8 cellular contexts compared by ENCODE assay signal in genomic region chr2:197168705-197169104, GRCh38.
DNase-seq lines count a peak whose midpoint lies in the region; ATAC-seq and FAIRE-seq lines count a peak whose summit lies in the region.

No MANE protein-coding gene starts in this region.

- peaks cover 21% of the 10 kb centered on the region for H3K4me1 ChIP-seq in CD4-positive, CD25-positive, alpha-beta regulatory T cell (ENCODE audit: control insufficient read depth, insufficient read depth, low read length, poor library complexity, severe bottlenecking)
- no peaks in the 10 kb centered on the region for H3K4me1 ChIP-seq in SJCRH30

- no peaks in the 10 kb centered on the region for H3K9me3 Mint-ChIP-seq in CD4-positive, CD25-positive, alpha-beta regulatory T cell

- no peaks in the 10 kb centered on the region for H3K27me3 ChIP-seq in CD4-positive, CD25-positive, alpha-beta regulatory T cell (ENCODE audit: control insufficient read depth, insufficient read depth, low read length)
- no peaks in the 10 kb centered on the region for H3K27me3 ChIP-seq in SJCRH30

- H3K4me3 Mint-ChIP-seq in CD4-positive, CD25-positive, alpha-beta regulatory T cell: peak overlapping the region in 2 of 4 donors; percentile 3 to 19

- DNase-seq in CD4-positive, CD25-positive, alpha-beta regulatory T cell: peak; percentile 19 to 71 (median 47)
- DNase-seq in GM19239 (ENCODE audit: insufficient read length, low spot score) (peak; percentile 63), SJCRH30 (peak; percentile 56 to 76), Right ventricle myocardium superior (peak; percentile 68), renal cortical epithelial cell (ENCODE audit: low read depth) (peak; percentile 54)
- DNase-seq in activated naive CD4-positive, alpha-beta T cell (lab: John Stamatoyannopoulos, UW): peak in 3 of 4 experiments; percentile 25 to 51 (median 34)

- peaks cover 10% of the 10 kb centered on the region for H3K36me3 Mint-ChIP-seq in CD4-positive, CD25-positive, alpha-beta regulatory T cell

- no peak overlapping the region for H3K4me3 ChIP-seq in CD4-positive, CD25-positive, alpha-beta regulatory T cell (ENCODE audit: low read depth, low read length)
- H3K4me3 ChIP-seq in SJCRH30: no peak overlapping the region

- H3K27ac Mint-ChIP-seq in CD4-positive, CD25-positive, alpha-beta regulatory T cell: peak overlapping the region; percentile 74 to 92 (median 82)

- peaks cover 40 to 83% (median 66%) of the 10 kb centered on the region in 4 donors for H3K4me1 Mint-ChIP-seq in CD4-positive, CD25-positive, alpha-beta regulatory T cell

- peak; percentile 56 to 63 for ATAC-seq in CD4-positive, CD25-positive, alpha-beta regulatory T cell (ENCODE audit: low read depth in 2 of 2)
- ATAC-seq in HG03558 (IDR thresholded peaks at IDR 0.05; ENCODE audit: extremely low read depth, unreplicated experiment) (peak; percentile 51), Right ventricle myocardium superior (ENCODE audit: poor library complexity) (peak; percentile 55), HG02970 (IDR thresholded peaks at IDR 0.05; ENCODE audit: low FRiP score, unreplicated experiment) (no peak)

- intact Hi-C loops in Right ventricle myocardium superior (cut with DNase I): no loop called here

- no peaks in the 10 kb centered on the region for H3K27me3 Mint-ChIP-seq in CD4-positive, CD25-positive, alpha-beta regulatory T cell

- peak; percentile 67 for FAIRE-seq in GM19239 (lab: Jason Lieb, UNC)

- H3K27ac ChIP-seq in CD4-positive, CD25-positive, alpha-beta regulatory T cell (ENCODE audit: insufficient read depth, low read length, poor library complexity, severe bottlenecking): peak overlapping the region; percentile 44
- no peak overlapping the region for H3K27ac ChIP-seq in SJCRH30

- no peaks in the 10 kb centered on the region for H3K9me3 ChIP-seq in CD4-positive, CD25-positive, alpha-beta regulatory T cell (ENCODE audit: control insufficient read depth in 2 of 2, low read length in 2 of 2)
- H3K9me3 ChIP-seq in SJCRH30 (replicated peaks): no peaks in the 10 kb centered on the region

- peaks cover 6% of the 10 kb centered on the region for H3K36me3 ChIP-seq in CD4-positive, CD25-positive, alpha-beta regulatory T cell (ENCODE audit: control insufficient read depth, insufficient read depth, low read length)
- H3K36me3 ChIP-seq in SJCRH30: no peaks in the 10 kb centered on the region
